In genomic region chr1:1122078-1122811, GRCh38 we compare ENCODE assay signal across 1 cellular context.
TF ChIP-seq lines count a peak whose summit lies in the region.

No MANE protein-coding gene starts in this region.

TF ChIP-seq in HepG2, 621 proteins besides CTCF, POLR2A, EP300 and RAD21 (continued from another document and continues in another):
- TF ChIP-seq RXRA (CRISPR knock-in tag; IDR thresholded peaks at IDR 0.05) (peak; percentile 14; the same call in 1 of the 2 replicates), ZBTB20 (CRISPR knock-in tag; IDR thresholded peaks at IDR 0.05; ENCODE audit: borderline replicate concordance, low read depth) (peak; percentile 66; the same call in 1 of the 2 replicates), ZNF230 (CRISPR knock-in tag; IDR thresholded peaks at IDR 0.05) (no peak), WIZ (CRISPR knock-in tag; IDR thresholded peaks at IDR 0.05) (no peak), ZFP36L2 (CRISPR knock-in tag; IDR thresholded peaks at IDR 0.05) (no peak), ARID2 (CRISPR knock-in tag; IDR thresholded peaks at IDR 0.05; ENCODE audit: borderline replicate concordance) (no peak), SIX4 (CRISPR knock-in tag; IDR thresholded peaks at IDR 0.05) (no peak), MAZ (IDR thresholded peaks at IDR 0.05; ENCODE audit: borderline replicate concordance, low read depth, low read length) (no peak), MAZ (CRISPR knock-in tag; IDR thresholded peaks at IDR 0.05; ENCODE audit: low read depth) (peak; percentile 85), TBL1XR1 (IDR thresholded peaks at IDR 0.05; ENCODE audit: borderline replicate concordance, low read length, partially characterized antibody) (no peak), ZNF136 (CRISPR knock-in tag; IDR thresholded peaks at IDR 0.05; ENCODE audit: low read depth) (no peak), XRCC5 (optimal IDR thresholded peaks at IDR 0.05; ENCODE audit: low read length) (peak; percentile 52), KDM4B (CRISPR knock-in tag; IDR thresholded peaks at IDR 0.05) (no peak), ZNF382 (CRISPR knock-in tag; IDR thresholded peaks at IDR 0.05; ENCODE audit: borderline replicate concordance) (no peak), ZNF672 (CRISPR knock-in tag; IDR thresholded peaks at IDR 0.05) (no peak), SMARCC2 (IDR thresholded peaks at IDR 0.05) (no peak), ZNF556 (CRISPR knock-in tag; IDR thresholded peaks at IDR 0.05; ENCODE audit: borderline replicate concordance) (0 out of 2 replicates have a peak, but pooled peaks have one; percentile 3), HES4 (CRISPR knock-in tag; IDR thresholded peaks at IDR 0.05; ENCODE audit: borderline replicate concordance) (no peak), MXI1 (IDR thresholded peaks at IDR 0.05; ENCODE audit: borderline replicate concordance, low read depth, low read length) (no peak; the same call in 2 of the 3 replicates), ARID3A (IDR thresholded peaks at IDR 0.05; ENCODE audit: low read depth, low read length) (no peak), GMEB1 (CRISPR knock-in tag; IDR thresholded peaks at IDR 0.05; ENCODE audit: borderline replicate concordance) (no peak), NRL (CRISPR knock-in tag; IDR thresholded peaks at IDR 0.05; ENCODE audit: borderline replicate concordance) (no peak; the same call in 1 of the 2 replicates), ZNF83 (CRISPR knock-in tag; IDR thresholded peaks at IDR 0.05; ENCODE audit: borderline replicate concordance) (no peak), NFATC3 (CRISPR knock-in tag; IDR thresholded peaks at IDR 0.05) (no peak), ZSCAN25 (CRISPR knock-in tag; IDR thresholded peaks at IDR 0.05) (no peak), MATR3 (CRISPR knock-in tag; IDR thresholded peaks at IDR 0.05) (no peak), HHEX (CRISPR knock-in tag; IDR thresholded peaks at IDR 0.05) (no peak), ZNF275 (CRISPR knock-in tag; IDR thresholded peaks at IDR 0.05; ENCODE audit: borderline replicate concordance) (no peak), KMT2B (CRISPR knock-in tag; IDR thresholded peaks at IDR 0.05) (no peak), ZNF557 (CRISPR knock-in tag; IDR thresholded peaks at IDR 0.05) (no peak), ZNF777 (CRISPR knock-in tag; IDR thresholded peaks at IDR 0.05) (peak; percentile 82), ZNF839 (CRISPR knock-in tag; IDR thresholded peaks at IDR 0.05; ENCODE audit: borderline replicate concordance) (no peak), SP1 (IDR thresholded peaks at IDR 0.05) (no peak), SP1 (CRISPR knock-in tag; IDR thresholded peaks at IDR 0.05) (no peak), ZNF747 (CRISPR knock-in tag; IDR thresholded peaks at IDR 0.05; ENCODE audit: borderline replicate concordance) (0 out of 2 replicates have a peak, but pooled peaks have one; percentile 29), ZNF670 (CRISPR knock-in tag; IDR thresholded peaks at IDR 0.05; ENCODE audit: borderline replicate concordance) (no peak), ZNF547 (CRISPR knock-in tag; IDR thresholded peaks at IDR 0.05) (no peak), RFXAP (CRISPR knock-in tag; IDR thresholded peaks at IDR 0.05; ENCODE audit: borderline replicate concordance) (no peak; the same call in 1 of the 2 replicates), HMGXB4 (CRISPR knock-in tag; IDR thresholded peaks at IDR 0.05; ENCODE audit: borderline replicate concordance in 1 of 2, low read depth in 1 of 2) (peak; percentile 63 to 79; a peak in 3 of 4 replicates), SNAI1 (CRISPR knock-in tag; IDR thresholded peaks at IDR 0.05; ENCODE audit: borderline replicate concordance) (no peak), LBX2 (CRISPR knock-in tag; IDR thresholded peaks at IDR 0.05; ENCODE audit: borderline replicate concordance) (no peak), ZNF274 (CRISPR knock-in tag; IDR thresholded peaks at IDR 0.05) (0 out of 2 replicates have a peak, but pooled peaks have one; percentile 20), ZBTB2 (CRISPR knock-in tag; IDR thresholded peaks at IDR 0.05; ENCODE audit: low read depth) (no peak), ZC3H4 (CRISPR knock-in tag; IDR thresholded peaks at IDR 0.05; ENCODE audit: borderline replicate concordance) (no peak), HNF1B (CRISPR knock-in tag; IDR thresholded peaks at IDR 0.05) (no peak; the same call in 1 of the 2 replicates), ZNF121 (CRISPR knock-in tag; IDR thresholded peaks at IDR 0.05) (no peak), ZNF280D (CRISPR knock-in tag; IDR thresholded peaks at IDR 0.05) (no peak), ZBTB14 (CRISPR knock-in tag; IDR thresholded peaks at IDR 0.05) (no peak), NPAS2 (CRISPR knock-in tag; IDR thresholded peaks at IDR 0.05; ENCODE audit: borderline replicate concordance) (no peak), ZNF770 (CRISPR knock-in tag; IDR thresholded peaks at IDR 0.05) (peak; percentile 47; the same call in 1 of the 2 replicates)
